ENCODE assay signal across 38 cellular contexts in the genomic region with DNA sequence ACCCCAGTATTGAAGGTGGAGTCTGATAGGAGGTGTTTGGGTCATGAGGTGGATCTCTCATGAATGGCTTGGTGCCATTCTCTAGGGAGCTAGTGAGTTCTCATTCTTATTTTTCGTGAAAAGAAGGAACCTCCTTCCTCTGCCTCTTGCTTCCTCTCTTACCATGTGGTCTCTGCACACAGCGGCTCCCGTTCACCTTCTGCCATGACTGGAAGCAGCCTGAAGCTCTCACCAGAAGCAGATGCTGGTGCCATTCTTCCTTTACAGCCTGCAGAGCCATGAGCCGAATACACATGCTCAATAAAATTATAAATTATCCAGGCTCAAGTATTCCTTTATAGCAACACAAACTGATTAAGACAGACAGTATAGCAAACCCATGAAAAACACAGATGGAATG.
"Had no signal": no experiment of that assay in that cellular context is flagged by ENCODE, and none has a peak within 500 bp of the region (broad histone marks: within the 10 kb centered on the region; RNA-seq: fewer than 3 reads in every experiment).

No MANE protein-coding gene starts in this region.

- H3K4me1 Mint-ChIP-seq: activated naive CD4-positive, alpha-beta T cell treated with anti-CD3 and anti-CD28 coated beads, Interleukin-2, amount 10 ng/mL, durations not matched to agents 7 days and 5 days; activated naive CD4-positive, alpha-beta T cell treated with anti-CD3 and anti-CD28 coated beads, Interleukin-2, amount 50 U/mL, for 24 hours; activated naive CD8-positive, alpha-beta T cell treated with anti-CD3 and anti-CD28 coated beads for 36 hours; activated naive CD8-positive, alpha-beta T cell treated with anti-CD3 and anti-CD28 coated beads, Interleukin-2, amount 10 ng/mL, durations not matched to agents 7 days and 5 days; activated naive CD8-positive, alpha-beta T cell treated with anti-CD3 and anti-CD28 coated beads, Interleukin-2, amount 50 U/mL, for 24 hours; activated T-helper 17 cell treated with anti-CD3 and anti-CD28 coated beads, Interleukin-2, amount 50 U/mL, for 72 hours; brain; central memory CD8-positive, alpha-beta T cell had no signal

- H3K4me3 ChIP-seq: adrenal gland, ascending aorta, body of pancreas, breast epithelium, cardiac muscle cell had no signal

- ATAC-seq: activated naive CD4-positive, alpha-beta T cell treated with anti-CD3 and anti-CD28 coated beads, Interleukin-2, amount 50 U/mL, for 72 hours; activated naive CD8-positive, alpha-beta T cell treated with anti-CD3 and anti-CD28 coated beads, Interleukin-2, amount 50 U/mL, for 24 hours; activated T-cell treated with anti-CD3 and anti-CD28 coated beads, Interleukin-2, amount 50 U/mL, for 4 hours; activated T-cell treated with anti-CD3 and anti-CD28 coated beads, Interleukin-2, amount 50 U/mL, for 72 hours; activated T-helper 17 cell treated with anti-CD3 and anti-CD28 coated beads, Interleukin-2, amount 50 U/mL, for 72 hours; body of pancreas had no signal

- H3K27ac Mint-ChIP-seq: activated naive CD4-positive, alpha-beta T cell treated with anti-CD3 and anti-CD28 coated beads for 36 hours; activated naive CD4-positive, alpha-beta T cell treated with anti-CD3 and anti-CD28 coated beads, Interleukin-2, amount 10 ng/mL, durations not matched to agents 7 days and 5 days; activated naive CD4-positive, alpha-beta T cell treated with anti-CD3 and anti-CD28 coated beads, Interleukin-2, amount 50 U/mL, for 24 hours; activated naive CD4-positive, alpha-beta T cell treated with anti-CD3 and anti-CD28 coated beads, Interleukin-2, amount 50 U/mL, for 72 hours; activated naive CD8-positive, alpha-beta T cell; activated naive CD8-positive, alpha-beta T cell treated with anti-CD3 and anti-CD28 coated beads for 36 hours; activated naive CD8-positive, alpha-beta T cell treated with anti-CD3 and anti-CD28 coated beads, Interleukin-2, amount 10 ng/mL, durations not matched to agents 7 days and 5 days; activated naive CD8-positive, alpha-beta T cell treated with anti-CD3 and anti-CD28 coated beads, Interleukin-2, amount 50 U/mL, for 24 hours; activated T-cell treated with anti-CD3 and anti-CD28 coated beads, Interleukin-2, amount 50 U/mL, for 24 hours; activated T-cell treated with anti-CD3 and anti-CD28 coated beads, Interleukin-2, amount 50 U/mL, for 72 hours; activated T-helper 1 cell treated with anti-CD3 and anti-CD28 coated beads, Interleukin-12 subunit alpha, Interleukin-12 subunit beta, Interleukin-2, Interleukin-4 antibody, amounts not matched to agents 30 ng/mL and 10 ng/mL and 1 ng/mL, durations not matched to agents 14 hours and 24 hours and 36 hours; activated T-helper 17 cell treated with anti-CD3 and anti-CD28 coated beads, Interleukin-2, amount 50 U/mL, for 72 hours; activated T-helper 2 cell treated with anti-CD3 and anti-CD28 coated beads, Interferon-gamma antibody, Interleukin-2, Interleukin-4, amounts not matched to agents 10 μg/mL and 5 μg/mL and 100 μg/mL, durations not matched to agents 14 hours and 24 hours and 36 hours; brain had no signal

- H3K27me3 Mint-ChIP-seq: brain had no signal

- DNase-seq: activated effector memory CD4-positive, alpha-beta T cell treated with anti-CD3 and anti-CD28 coated beads, Interleukin-2, amount 50 U/mL, for 16 hours; activated effector memory CD4-positive, alpha-beta T cell treated with Interleukin-2 at 50 U/mL for 16 hours; activated gamma-delta T cell; activated gamma-delta T cell treated with Interleukin-2 at 50 U/mL for 16 hours; activated naive CD4-positive, alpha-beta T cell; activated naive CD4-positive, alpha-beta T cell treated with anti-CD3 and anti-CD28 coated beads for 36 hours; activated naive CD4-positive, alpha-beta T cell treated with anti-CD3 and anti-CD28 coated beads, Interleukin-2, amount 10 ng/mL, durations not matched to agents 7 days and 5 days; activated naive CD4-positive, alpha-beta T cell treated with anti-CD3 and anti-CD28 coated beads, Interleukin-2, amount 50 U/mL, for 16 hours; activated naive CD4-positive, alpha-beta T cell treated with Interleukin-2 at 50 U/mL for 16 hours; activated naive CD8-positive, alpha-beta T cell treated with anti-CD3 and anti-CD28 coated beads for 36 hours; activated naive CD8-positive, alpha-beta T cell treated with anti-CD3 and anti-CD28 coated beads, Interleukin-2, amount 10 ng/mL, durations not matched to agents 7 days and 5 days; activated naive CD8-positive, alpha-beta T cell treated with anti-CD3 and anti-CD28 coated beads, Interleukin-2, amount 50 U/mL, for 24 hours; activated T-cell treated with anti-CD3 and anti-CD28 coated beads, Interleukin-2, amount 50 U/mL, for 1 hour; activated T-cell treated with anti-CD3 and anti-CD28 coated beads, Interleukin-2, amount 50 U/mL, for 24 hours; activated T-cell treated with anti-CD3 and anti-CD28 coated beads, Interleukin-2, amount 50 U/mL, for 4 hours; activated T-cell treated with anti-CD3 and anti-CD28 coated beads, Interleukin-2, amount 50 U/mL, for 48 hours; activated T-cell treated with anti-CD3 and anti-CD28 coated beads, Interleukin-2, amount 50 U/mL, for 72 hours; adrenal gland; amniotic stem cell; amygdala; anterior cingulate cortex; aorta; body of pancreas; brain microvascular endothelial cell; caudate nucleus; central memory CD4-positive, alpha-beta T cell; cerebellar nuclear complex had no signal

- H3K4me1 ChIP-seq: adrenal gland, ascending aorta, body of pancreas, breast epithelium had no signal

- H3K9me3 Mint-ChIP-seq: activated naive CD4-positive, alpha-beta T cell treated with anti-CD3 and anti-CD28 coated beads for 36 hours; activated naive CD4-positive, alpha-beta T cell treated with anti-CD3 and anti-CD28 coated beads, Interleukin-2, amount 10 ng/mL, durations not matched to agents 7 days and 5 days; activated naive CD4-positive, alpha-beta T cell treated with anti-CD3 and anti-CD28 coated beads, Interleukin-2, amount 50 U/mL, for 24 hours; activated naive CD8-positive, alpha-beta T cell treated with anti-CD3 and anti-CD28 coated beads for 36 hours; activated naive CD8-positive, alpha-beta T cell treated with anti-CD3 and anti-CD28 coated beads, Interleukin-2, amount 50 U/mL, for 24 hours; activated T-cell treated with anti-CD3 and anti-CD28 coated beads, Interleukin-2, amount 50 U/mL, for 24 hours; activated T-cell treated with anti-CD3 and anti-CD28 coated beads, Interleukin-2, amount 50 U/mL, for 4 hours; activated T-helper 1 cell treated with anti-CD3 and anti-CD28 coated beads, Interleukin-12 subunit alpha, Interleukin-12 subunit beta, Interleukin-2, Interleukin-4 antibody, amounts not matched to agents 30 ng/mL and 10 ng/mL and 1 ng/mL, durations not matched to agents 14 hours and 24 hours and 36 hours; activated T-helper 17 cell treated with anti-CD3 and anti-CD28 coated beads, Interleukin-2, amount 50 U/mL, for 72 hours; activated T-helper 2 cell treated with anti-CD3 and anti-CD28 coated beads, Interferon-gamma antibody, Interleukin-2, Interleukin-4, amounts not matched to agents 10 μg/mL and 5 μg/mL and 100 μg/mL, durations not matched to agents 14 hours and 24 hours and 36 hours; central memory CD8-positive, alpha-beta T cell had no signal

- H3K36me3 Mint-ChIP-seq: activated naive CD4-positive, alpha-beta T cell treated with anti-CD3 and anti-CD28 coated beads, Interleukin-2, amount 10 ng/mL, durations not matched to agents 7 days and 5 days; activated naive CD4-positive, alpha-beta T cell treated with anti-CD3 and anti-CD28 coated beads, Interleukin-2, amount 50 U/mL, for 24 hours; activated naive CD4-positive, alpha-beta T cell treated with anti-CD3 and anti-CD28 coated beads, Interleukin-2, amount 50 U/mL, for 72 hours; activated naive CD8-positive, alpha-beta T cell; activated naive CD8-positive, alpha-beta T cell treated with anti-CD3 and anti-CD28 coated beads for 36 hours; activated naive CD8-positive, alpha-beta T cell treated with anti-CD3 and anti-CD28 coated beads, Interleukin-2, amount 10 ng/mL, durations not matched to agents 7 days and 5 days; brain had no signal

- H3K4me3 Mint-ChIP-seq: activated naive CD4-positive, alpha-beta T cell treated with anti-CD3 and anti-CD28 coated beads for 36 hours; activated naive CD4-positive, alpha-beta T cell treated with anti-CD3 and anti-CD28 coated beads, Interleukin-2, amount 10 ng/mL, durations not matched to agents 7 days and 5 days; activated naive CD4-positive, alpha-beta T cell treated with anti-CD3 and anti-CD28 coated beads, Interleukin-2, amount 50 U/mL, for 24 hours; activated naive CD8-positive, alpha-beta T cell; activated naive CD8-positive, alpha-beta T cell treated with anti-CD3 and anti-CD28 coated beads for 36 hours; activated naive CD8-positive, alpha-beta T cell treated with anti-CD3 and anti-CD28 coated beads, Interleukin-2, amount 10 ng/mL, durations not matched to agents 7 days and 5 days; activated naive CD8-positive, alpha-beta T cell treated with anti-CD3 and anti-CD28 coated beads, Interleukin-2, amount 50 U/mL, for 24 hours; activated T-cell treated with anti-CD3 and anti-CD28 coated beads, Interleukin-2, amount 50 U/mL, for 24 hours; activated T-cell treated with anti-CD3 and anti-CD28 coated beads, Interleukin-2, amount 50 U/mL, for 4 hours; activated T-cell treated with anti-CD3 and anti-CD28 coated beads, Interleukin-2, amount 50 U/mL, for 72 hours; activated T-helper 1 cell treated with anti-CD3 and anti-CD28 coated beads, Interleukin-12 subunit alpha, Interleukin-12 subunit beta, Interleukin-2, Interleukin-4 antibody, amounts not matched to agents 30 ng/mL and 10 ng/mL and 1 ng/mL, durations not matched to agents 14 hours and 24 hours and 36 hours; activated T-helper 17 cell treated with anti-CD3 and anti-CD28 coated beads, Interleukin-2, amount 50 U/mL, for 72 hours; brain; central memory CD8-positive, alpha-beta T cell had no signal

- H3K9me3 ChIP-seq: adrenal gland, ascending aorta, body of pancreas, breast epithelium had no signal

- H3K36me3 ChIP-seq: adrenal gland, ascending aorta, brain microvascular endothelial cell, breast epithelium, cardiac muscle cell had no signal

- H3K27ac ChIP-seq: adrenal gland, ascending aorta, body of pancreas, brain microvascular endothelial cell, breast epithelium, cardiac muscle cell had no signal

- H3K27me3 ChIP-seq: adrenal gland, ascending aorta, body of pancreas, brain microvascular endothelial cell, breast epithelium, cardiac muscle cell had no signal
